In genomic region chr2:80256396-80257167, GRCh38 we compare ENCODE assay signal across 12 cellular contexts. TPM values are rescaled to one million over a fixed set of nuclear protein-coding genes. Genes with fewer than 3 reads are reported as not detected.
DNase-seq lines count a peak whose midpoint lies in the region; ATAC-seq and TF ChIP-seq lines count a peak whose summit lies in the region.
"Had no signal": no experiment of that assay in that cellular context is flagged by ENCODE, and none has a peak within 500 bp of the region (broad histone marks: within the 10 kb centered on the region; RNA-seq: fewer than 3 reads in every experiment).

No MANE protein-coding gene starts in this region.

- intact Hi-C loops in adrenal gland (cut with DNase I): no loop called here

- H3K27ac ChIP-seq in GM23338 (ENCODE audit: low read depth) (no peak overlapping the region), RWPE2 (ENCODE audit: poor library complexity, severe bottlenecking) (no peak overlapping the region), tibial nerve (no peak overlapping the region), adrenal gland (no peak overlapping the region)
- H3K27ac ChIP-seq: SK-N-MC, skin epidermis had no signal

- H3K4me3 ChIP-seq in GM23338 (no peak overlapping the region), RWPE2 (ENCODE audit: severe bottlenecking) (no peak overlapping the region), tibial nerve (no peak overlapping the region), adrenal gland (no peak overlapping the region)
- H3K4me3 ChIP-seq: SK-N-MC, skin epidermis had no signal

- no peak overlapping the region for H3K4me2 ChIP-seq in GM23338

- no peaks in the 10 kb centered on the region for H3K79me2 ChIP-seq in GM23338 (replicated peaks; ENCODE audit: insufficient read depth)

- WGBS in tibial nerve, 2 donors: 66 to 71% methylated on average over 9 of the region's 9 CpGs
- WGBS in adrenal gland, 4 donors: 62 to 74% (median 66%) methylated on average over 9 of the region's 9 CpGs

- no peak overlapping the region for H3K27ac Mint-ChIP-seq in GM23338

- TF ChIP-seq EP300 in tibial nerve (IDR thresholded peaks at IDR 0.05): no peak

- TF ChIP-seq POLR2A in tibial nerve (IDR thresholded peaks at IDR 0.05) (no peak), adrenal gland (IDR thresholded peaks at IDR 0.05) (no peak)

- H4K20me1 ChIP-seq in GM23338 (replicated peaks; ENCODE audit: insufficient read depth): no peaks in the 10 kb centered on the region

- H3K36me3 ChIP-seq in GM23338 (ENCODE audit: insufficient read depth): no peaks in the 10 kb centered on the region
- H3K36me3 ChIP-seq in RWPE2 (ENCODE audit: low read depth): no peaks in the 10 kb centered on the region
- H3K36me3 ChIP-seq in tibial nerve: no peaks in the 10 kb centered on the region
- no peaks in the 10 kb centered on the region for H3K36me3 ChIP-seq in adrenal gland (replicated peaks in 1 of 2)

- H3K9me3 Mint-ChIP-seq in GM23338: no peaks in the 10 kb centered on the region; the same call in 2 of the 3 replicates

- H3F3A ChIP-seq in GM23338 (replicated peaks; ENCODE audit: low read depth): no peaks in the 10 kb centered on the region

- H3K9me2 ChIP-seq in GM23338 (ENCODE audit: insufficient read depth): peaks cover under 1% of the 10 kb centered on the region; the same call in 1 of the 2 replicates

- no peaks in the 10 kb centered on the region for H3K27me3 ChIP-seq in GM23338 (ENCODE audit: insufficient read depth)
- no peaks in the 10 kb centered on the region for H3K27me3 ChIP-seq in RWPE2 (ENCODE audit: insufficient read depth, poor library complexity, severe bottlenecking)
- no peaks in the 10 kb centered on the region for H3K27me3 ChIP-seq in tibial nerve
- no peaks in the 10 kb centered on the region for H3K27me3 ChIP-seq in adrenal gland

- peak; percentile 71 for ATAC-seq in GM23338
- no peak for ATAC-seq in RWPE2 (ENCODE audit: low read depth)

- peak; percentile 62 for DNase-seq in AG08395 (ENCODE audit: low spot score)
- DNase-seq in GM23338 (ENCODE audit: low spot score): peak; percentile 76
- DNase-seq in RWPE2 (ENCODE audit: low spot score): no peak
- DNase-seq in iPS-NIHi7 (ENCODE audit: extremely low spot score): peak; percentile 63
- no peak for DNase-seq in activated CD4-positive, alpha-beta T cell treated with anti-CD3 and anti-CD28 coated beads for 4 hours
- no peak for DNase-seq in dermis blood vessel endothelial cell
- no peak for DNase-seq in tibial nerve (ENCODE audit: low spot score in 2 of 2)
- DNase-seq in adrenal gland: no peak
- DNase-seq: activated naive CD4-positive, alpha-beta T cell had no signal

- no peaks in the 10 kb centered on the region for H3K36me3 Mint-ChIP-seq in GM23338 (ENCODE audit: low read depth)

- TF ChIP-seq CTCF in GM23338 (conservative IDR thresholded peaks at IDR 0.05; ENCODE audit: low read depth in 2 of 2) (peak; percentile 59 to 65), RWPE2 (IDR thresholded peaks at IDR 0.05; ENCODE audit: poor library complexity, severe bottlenecking) (peak; percentile 40), tibial nerve (IDR thresholded peaks at IDR 0.05) (no peak), adrenal gland (IDR thresholded peaks at IDR 0.05) (peak in 1 of 6 experiments; percentile 10)

- H3K27me3 Mint-ChIP-seq in GM23338 (ENCODE audit: insufficient read depth, low read depth, poor library complexity): peaks cover 2% of the 10 kb centered on the region

- no peak overlapping the region for H2AFZ ChIP-seq in GM23338

- no peaks in the 10 kb centered on the region for H3K4me1 ChIP-seq in GM23338 (ENCODE audit: insufficient read depth)
- H3K4me1 ChIP-seq in RWPE2 (ENCODE audit: insufficient read depth, poor library complexity, severe bottlenecking): no peaks in the 10 kb centered on the region
- H3K4me1 ChIP-seq in tibial nerve: no peaks in the 10 kb centered on the region
- no peaks in the 10 kb centered on the region for H3K4me1 ChIP-seq in adrenal gland (replicated peaks in 1 of 2)

- H3K9me3 ChIP-seq in RWPE2 (ENCODE audit: severe bottlenecking) (no peaks in the 10 kb centered on the region), tibial nerve (no peaks in the 10 kb centered on the region), adrenal gland (replicated peaks in 1 of 3) (no peaks in the 10 kb centered on the region)

- H3K4me1 Mint-ChIP-seq in GM23338: peaks cover 10% of the 10 kb centered on the region

- no peak overlapping the region for H3K4me3 Mint-ChIP-seq in GM23338

TF ChIP-seq in GM23338, 12 proteins besides CTCF, POLR2A, EP300 and RAD21:
- TF ChIP-seq ZNF331 (CRISPR knock-in tag; IDR thresholded peaks at IDR 0.05; ENCODE audit: low read depth) (no peak), STAT1 (IDR thresholded peaks at IDR 0.05; ENCODE audit: unreplicated experiment) (no peak), EZH2phosphoT487 (IDR thresholded peaks at IDR 0.05; ENCODE audit: unreplicated experiment) (no peak), ZNF462 (CRISPR knock-in tag; IDR thresholded peaks at IDR 0.05) (0 out of 2 replicates have a peak, but pooled peaks have one; percentile 42)

RNA-seq across cellular contexts. Expression of gene LRRTM1, which starts 48.0 kb away (rescaled TPM):
- 0.27 and 1.3 TPM in 2 replicates for total RNA-seq in GM23338 (2014; rRNA removed; shearing (Covaris generic))
- polyA plus RNA-seq in GM23338 (2016; fragmentation: Nextera tagmentation; extraction: Ambion mirVana): 0.34 and 0.47 TPM in 2 replicates
- not detected in 2 replicates for total RNA-seq in dermis blood vessel endothelial cell
- total RNA-seq in tibial nerve: 1 to 10 TPM in 3 of 4 donors, under 1 TPM in 1; 0.59 to 2.4 (median 1.8) TPM
- total RNA-seq in adrenal gland: 1 to 10 TPM in 3 of 8 donors, under 1 TPM in 4, not detected in 1; 0.12 to 1.8 (median 0.27) TPM
- polyA plus RNA-seq in adrenal gland: under 1 TPM; 0.49 to 0.88 (median 0.74) TPM
- total RNA-seq: ureter had no signal

Comparison
In these comparisons a context has a peak if more than half of its experiments do, and no peak if none do; other contexts are left out.
1. DNase-seq: peak in AG08395 (single experiment), GM23338 (single experiment) and iPS-NIHi7 (single experiment); none in RWPE2 (single experiment), activated CD4-positive, alpha-beta T cell treated with anti-CD3 and anti-CD28 coated beads for 4 hours (0 of 2), dermis blood vessel endothelial cell (single experiment), tibial nerve (0 of 2) and adrenal gland (0 of 7).
2. CTCF ChIP-seq: peak in GM23338 (2 of 2) and RWPE2 (single experiment); none in tibial nerve (0 of 5).